ENCODE assay signal across 15 cellular contexts in the genomic region with DNA sequence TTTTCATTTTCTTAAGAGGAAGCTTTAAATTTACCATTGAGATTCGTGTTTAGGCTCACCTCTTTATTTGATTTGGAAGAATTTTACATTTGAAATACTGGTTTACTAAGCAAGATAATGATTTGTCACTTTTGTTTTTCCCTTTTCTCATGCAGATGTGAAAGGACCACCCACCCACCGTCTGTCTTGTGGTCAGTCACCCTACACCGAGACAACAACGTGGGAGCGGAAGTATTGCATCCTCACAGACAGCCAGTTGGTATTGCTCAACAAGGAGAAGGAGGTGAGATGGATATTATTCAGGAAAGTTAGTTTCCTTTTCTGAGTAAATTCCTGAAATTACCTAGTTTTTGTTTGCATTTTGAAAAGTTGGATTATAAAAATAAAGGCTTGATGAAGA.
DNase-seq lines count a peak whose midpoint lies in the region; ATAC-seq and TF ChIP-seq lines count a peak whose summit lies in the region.
"Had no signal": no experiment of that assay in that cellular context is flagged by ENCODE, and none has a peak within 500 bp of the region (broad histone marks: within the 10 kb centered on the region; RNA-seq: fewer than 3 reads in every experiment).

No MANE protein-coding gene starts in this region.

- no peak overlapping the region for H3K9ac ChIP-seq in neural progenitor cell
- H3K9ac ChIP-seq: BLaER1 had no signal

- ATAC-seq in omental fat pad (ENCODE audit: low FRiP score): no peak
- ATAC-seq: activated CD4-positive, CD25-positive, alpha-beta regulatory T cell treated with anti-CD3 and anti-CD28 coated beads, Interleukin-2, amount 50 U/mL, for 24 hours had no signal

- H3K27ac Mint-ChIP-seq in neural progenitor cell: no peak overlapping the region
- H3K27ac Mint-ChIP-seq in activated T-helper 1 cell treated with anti-CD3 and anti-CD28 coated beads, Interleukin-12 subunit alpha, Interleukin-12 subunit beta, Interleukin-2, Interleukin-4 antibody, amounts not matched to agents 30 ng/mL and 10 ng/mL and 1 ng/mL, durations not matched to agents 14 hours and 24 hours and 36 hours: no peak overlapping the region
- H3K27ac Mint-ChIP-seq: IgD-negative memory B cell had no signal

- DNase-seq in HL-60 (ENCODE audit: low read depth in 1 of 2, low spot score in 1 of 2) (peak in 1 of 2 experiments; percentile 85), SJSA1 (ENCODE audit: low read depth in 1 of 2, low spot score in 2 of 2) (peak; percentile 82 to 85), epithelial cell of esophagus (ENCODE audit: low read depth) (peak; percentile 58), neural progenitor cell (ENCODE audit: low spot score) (peak; percentile 15), HK-2 (ENCODE audit: unreplicated experiment) (no peak), omental fat pad (ENCODE audit: low spot score) (no peak), NCI-H1048 (lab: John Stamatoyannopoulos, UW) (no peak)
- DNase-seq in activated T-helper 1 cell treated with anti-CD3 and anti-CD28 coated beads, Interleukin-12 subunit alpha, Interleukin-12 subunit beta, Interleukin-2, Interleukin-4 antibody, amounts not matched to agents 30 ng/mL and 10 ng/mL and 1 ng/mL, durations not matched to agents 14 hours and 24 hours and 36 hours (ENCODE audit: low spot score): no peak
- DNase-seq: left ventricle myocardium inferior, NCI-H2171, pancreas had no signal

- no peaks in the 10 kb centered on the region for H4K20me1 ChIP-seq in neural progenitor cell (ENCODE audit: low read depth)
- H4K20me1 ChIP-seq: BLaER1 had no signal

- H3K9me3 ChIP-seq in SJSA1 (replicated peaks) (no peaks in the 10 kb centered on the region), neural progenitor cell (ENCODE audit: low read depth) (no peaks in the 10 kb centered on the region)
- H3K9me3 ChIP-seq: BLaER1, left ventricle myocardium inferior, pancreas had no signal

- no peak overlapping the region for H2AFZ ChIP-seq in neural progenitor cell (replicated peaks)

- peaks cover 9% of the 10 kb centered on the region for H3K36me3 Mint-ChIP-seq in neural progenitor cell
- no peaks in the 10 kb centered on the region for H3K36me3 Mint-ChIP-seq in activated T-helper 1 cell treated with anti-CD3 and anti-CD28 coated beads, Interleukin-12 subunit alpha, Interleukin-12 subunit beta, Interleukin-2, Interleukin-4 antibody, amounts not matched to agents 30 ng/mL and 10 ng/mL and 1 ng/mL, durations not matched to agents 14 hours and 24 hours and 36 hours (ENCODE audit: low read depth)
- H3K36me3 Mint-ChIP-seq: IgD-negative memory B cell had no signal

- H3K4me1 ChIP-seq in SJSA1 (replicated peaks): peaks cover 29% of the 10 kb centered on the region
- peaks cover 20% of the 10 kb centered on the region for H3K4me1 ChIP-seq in neural progenitor cell
- H3K4me1 ChIP-seq: pancreas had no signal

- intact Hi-C loops in activated T-helper 1 cell treated with anti-CD3 and anti-CD28 coated beads, Interleukin-12 subunit alpha, Interleukin-12 subunit beta, Interleukin-2, Interleukin-4 antibody, amounts not matched to agents 30 ng/mL and 10 ng/mL and 1 ng/mL, durations not matched to agents 14 hours and 24 hours and 36 hours (cut with micrococcal nuclease): no loop called here

- H3K79me2 ChIP-seq in neural progenitor cell (ENCODE audit: low read depth): peaks cover 8% of the 10 kb centered on the region

- H3K4me1 Mint-ChIP-seq in neural progenitor cell: peaks cover 19% of the 10 kb centered on the region
- no peaks in the 10 kb centered on the region for H3K4me1 Mint-ChIP-seq in activated T-helper 1 cell treated with anti-CD3 and anti-CD28 coated beads, Interleukin-12 subunit alpha, Interleukin-12 subunit beta, Interleukin-2, Interleukin-4 antibody, amounts not matched to agents 30 ng/mL and 10 ng/mL and 1 ng/mL, durations not matched to agents 14 hours and 24 hours and 36 hours (ENCODE audit: low read depth)
- H3K4me1 Mint-ChIP-seq: IgD-negative memory B cell had no signal

- H3K4me3 ChIP-seq in HL-60 (replicated peaks; ENCODE audit: insufficient read depth, low read length): no peak overlapping the region
- H3K4me3 ChIP-seq in SJSA1: no peak overlapping the region
- H3K4me3 ChIP-seq in epithelial cell of esophagus (ENCODE audit: low read length): no peak overlapping the region
- no peak overlapping the region for H3K4me3 ChIP-seq in neural progenitor cell
- H3K4me3 ChIP-seq: BLaER1, left ventricle myocardium inferior, pancreas had no signal

- no peak overlapping the region for H3K4me3 Mint-ChIP-seq in neural progenitor cell
- no peak overlapping the region for H3K4me3 Mint-ChIP-seq in activated T-helper 1 cell treated with anti-CD3 and anti-CD28 coated beads, Interleukin-12 subunit alpha, Interleukin-12 subunit beta, Interleukin-2, Interleukin-4 antibody, amounts not matched to agents 30 ng/mL and 10 ng/mL and 1 ng/mL, durations not matched to agents 14 hours and 24 hours and 36 hours
- H3K4me3 Mint-ChIP-seq: brain, IgD-negative memory B cell had no signal

- TF ChIP-seq CTCF in HL-60 (IDR thresholded peaks at IDR 0.05; ENCODE audit: insufficient read depth, low read length) (no peak), epithelial cell of esophagus (IDR thresholded peaks at IDR 0.05; ENCODE audit: insufficient read depth, low read depth, low read length, missing control alignments) (no peak), neural progenitor cell (IDR thresholded peaks at IDR 0.05) (no peak), omental fat pad (IDR thresholded peaks at IDR 0.05) (no peak)

- H3K27me3 Mint-ChIP-seq in neural progenitor cell (ENCODE audit: insufficient read depth, low read depth): no peaks in the 10 kb centered on the region
- H3K27me3 Mint-ChIP-seq in activated T-helper 1 cell treated with anti-CD3 and anti-CD28 coated beads, Interleukin-12 subunit alpha, Interleukin-12 subunit beta, Interleukin-2, Interleukin-4 antibody, amounts not matched to agents 30 ng/mL and 10 ng/mL and 1 ng/mL, durations not matched to agents 14 hours and 24 hours and 36 hours (ENCODE audit: insufficient read depth): no peaks in the 10 kb centered on the region
- H3K27me3 Mint-ChIP-seq: brain had no signal

- H3K36me3 ChIP-seq in SJSA1 (peaks cover 9% of the 10 kb centered on the region), neural progenitor cell (no peaks in the 10 kb centered on the region)
- H3K36me3 ChIP-seq: BLaER1, pancreas had no signal

- peak overlapping the region; percentile 74 for H3K27ac ChIP-seq in HL-60 (replicated peaks)
- peak overlapping the region; percentile 78 for H3K27ac ChIP-seq in SJSA1
- no peak overlapping the region for H3K27ac ChIP-seq in neural progenitor cell
- H3K27ac ChIP-seq: BLaER1, pancreas had no signal

- no peak overlapping the region for H3K4me2 ChIP-seq in neural progenitor cell
- H3K4me2 ChIP-seq: BLaER1 had no signal

- no peaks in the 10 kb centered on the region for H3K9me3 Mint-ChIP-seq in neural progenitor cell
- H3K9me3 Mint-ChIP-seq in activated T-helper 1 cell treated with anti-CD3 and anti-CD28 coated beads, Interleukin-12 subunit alpha, Interleukin-12 subunit beta, Interleukin-2, Interleukin-4 antibody, amounts not matched to agents 30 ng/mL and 10 ng/mL and 1 ng/mL, durations not matched to agents 14 hours and 24 hours and 36 hours: no peaks in the 10 kb centered on the region

- H3K27me3 ChIP-seq in HL-60 (ENCODE audit: insufficient read depth, poor library complexity, severe bottlenecking) (no peaks in the 10 kb centered on the region), SJSA1 (replicated peaks) (no peaks in the 10 kb centered on the region), neural progenitor cell (no peaks in the 10 kb centered on the region)
- H3K27me3 ChIP-seq: BLaER1, pancreas had no signal

- H3F3A ChIP-seq in neural progenitor cell (ENCODE audit: low read depth): no peaks in the 10 kb centered on the region

Comparison
In these comparisons a context has a peak if more than half of its experiments do, and no peak if none do; other contexts are left out.
1. DNase-seq: peak in SJSA1 (2 of 2), epithelial cell of esophagus (single experiment) and neural progenitor cell (single experiment); none in HK-2 (single experiment), omental fat pad (single experiment), activated T-helper 1 cell treated with anti-CD3 and anti-CD28 coated beads, Interleukin-12 subunit alpha, Interleukin-12 subunit beta, Interleukin-2, Interleukin-4 antibody, amounts not matched to agents 30 ng/mL and 10 ng/mL and 1 ng/mL, durations not matched to agents 14 hours and 24 hours and 36 hours (single experiment) and NCI-H1048 (single experiment).